In genomic region chr22:27405672-27406388, GRCh38 we compare ENCODE assay signal across 8 cellular contexts.
DNase-seq lines count a peak whose midpoint lies in the region; ATAC-seq and TF ChIP-seq lines count a peak whose summit lies in the region.

No MANE protein-coding gene starts in this region.

- no peaks in the 10 kb centered on the region for H3K36me3 ChIP-seq in BE2C
- no peaks in the 10 kb centered on the region for H3K36me3 ChIP-seq in SJSA1

- H3K4me3 Mint-ChIP-seq in neural crest cell: no peak overlapping the region

- no peak overlapping the region for H3K27ac ChIP-seq in SJSA1

- H3K4me1 ChIP-seq in BE2C: no peaks in the 10 kb centered on the region
- no peaks in the 10 kb centered on the region; the same call in 1 of the 2 replicates for H3K4me1 ChIP-seq in SJSA1 (replicated peaks)

- ATAC-seq in GM21367 (IDR thresholded peaks at IDR 0.05; ENCODE audit: unreplicated experiment) (no peak), HG03342 (IDR thresholded peaks at IDR 0.05; ENCODE audit: unreplicated experiment) (no peak)

- TF ChIP-seq CTCF in BE2C (IDR thresholded peaks at IDR 0.05; ENCODE audit: low read depth, low read length) (peak; percentile 64), GM20000 (IDR thresholded peaks at IDR 0.05; ENCODE audit: extremely low read depth, missing control alignments) (peak; percentile 28), neural crest cell (conservative IDR thresholded peaks at IDR 0.05) (peak; percentile 78)

- H3K4me1 Mint-ChIP-seq in neural crest cell: peaks cover 19% of the 10 kb centered on the region

- H3K27me3 Mint-ChIP-seq in neural crest cell (ENCODE audit: low read depth): no peaks in the 10 kb centered on the region

- H3K4me3 ChIP-seq in BE2C (ENCODE audit: low read depth, low read length) (no peak overlapping the region), SJSA1 (no peak overlapping the region)

- H3K27me3 ChIP-seq in BE2C (no peaks in the 10 kb centered on the region), SJSA1 (replicated peaks) (no peaks in the 10 kb centered on the region)

- peak; percentile 66 for DNase-seq in BE2C
- DNase-seq in GM20000 (ENCODE audit: low spot score): peak; percentile 38
- DNase-seq in SJSA1 (ENCODE audit: low read depth in 1 of 2, low spot score in 2 of 2): peak; percentile 53 to 67
- DNase-seq in erythroblast (lab: John Stamatoyannopoulos, UW): peak; percentile 57 to 67
- DNase-seq in neural crest cell (ENCODE audit: low read depth, low spot score): peak; percentile 78
- DNase-seq in NCI-H2107 (lab: John Stamatoyannopoulos, UW): no peak

- no peak for TF ChIP-seq POLR2A in erythroblast (IDR thresholded peaks at IDR 0.05; ENCODE audit: low read length)

- no peaks in the 10 kb centered on the region for H3K9me3 ChIP-seq in BE2C
- no peaks in the 10 kb centered on the region for H3K9me3 ChIP-seq in SJSA1 (replicated peaks)

- H3K27ac Mint-ChIP-seq in neural crest cell (ENCODE audit: unreplicated experiment): no peak overlapping the region

- H3K36me3 Mint-ChIP-seq in neural crest cell (ENCODE audit: low read depth): no peaks in the 10 kb centered on the region

- peaks cover 3% of the 10 kb centered on the region for H3K9me3 Mint-ChIP-seq in neural crest cell

Comparison
In these comparisons a context has a peak if more than half of its experiments do, and no peak if none do; other contexts are left out.
1. CTCF ChIP-seq: peak in every context shown above with its lines; median percentile 78 in neural crest cell; 64 in BE2C; 28 in GM20000.